ENCODE assay signal across 22 cellular contexts in the genomic region with DNA sequence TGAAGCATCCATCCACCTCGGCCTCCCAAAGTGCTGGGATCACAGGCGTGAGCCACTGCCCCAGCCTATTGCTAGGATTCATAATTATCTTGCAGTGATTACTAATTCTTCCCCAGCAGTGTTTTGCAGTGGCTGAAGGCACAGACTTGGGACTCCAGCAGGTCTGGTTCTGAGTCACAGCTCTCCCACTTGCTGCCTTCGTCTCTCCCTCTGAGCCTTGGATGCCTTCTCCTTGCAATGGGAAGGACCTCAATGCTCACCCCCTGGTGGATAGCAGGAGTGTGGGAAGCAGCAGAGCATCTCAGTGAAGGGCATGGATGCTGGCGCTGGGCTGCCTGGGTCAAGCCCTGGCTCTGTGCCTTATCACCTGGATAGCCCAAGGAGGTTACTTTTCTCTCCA. TPM values are rescaled to one million over a fixed set of nuclear protein-coding genes. Genes with fewer than 3 reads are reported as not detected.
DNase-seq lines count a peak whose midpoint lies in the region; ATAC-seq, FAIRE-seq and TF ChIP-seq lines count a peak whose summit lies in the region.
"Had no signal": no experiment of that assay in that cellular context is flagged by ENCODE, and none has a peak within 500 bp of the region (broad histone marks: within the 10 kb centered on the region; RNA-seq: fewer than 3 reads in every experiment).

No MANE protein-coding gene starts in this region.

- H2AFZ ChIP-seq in SK-N-SH (ENCODE audit: low read depth), result no peak overlapping the region

- 57% methylated on average over 4 of the region's 4 CpGs for WGBS in SK-N-SH (ENCODE audit: low lambda C conversion rate)
- WGBS in right cardiac atrium, result 68% methylated on average over 4 of the region's 4 CpGs

- DNase-seq in SK-N-SH, result no peak
- DNase-seq in RCC 7860 (ENCODE audit: low spot score), result peak; percentile 9
- peak; percentile 24 for DNase-seq in epithelial cell of esophagus (ENCODE audit: low read depth)
- no peak for DNase-seq in NCI-H510A treated with DMSO at 0.1 percent for 48 hours (lab: John Stamatoyannopoulos, UW)
- DNase-seq in central memory CD4-positive, alpha-beta T cell, result no peak
- DNase-seq in right cardiac atrium, result no peak
- no peak for DNase-seq in NCI-H510A (lab: John Stamatoyannopoulos, UW)
- DNase-seq: 8988T; activated CD4-positive, alpha-beta T cell treated with anti-CD3 and anti-CD28 coated beads for 48 hours; activated naive CD8-positive, alpha-beta T cell treated with anti-CD3 and anti-CD28 coated beads, Interleukin-2, amount 10 ng/mL, durations not matched to agents 7 days and 5 days; heart left ventricle; left colon; naive thymus-derived CD4-positive, alpha-beta T cell; NCI-H2171; NCI-H748 treated with DMSO at 0.1 percent for 48 hours; occipital lobe; SHP77 treated with DMSO at 0.1 percent for 48 hours; spleen; stimulated activated CD4-positive, alpha-beta T cell treated with anti-CD3 and anti-CD28 coated beads, Interleukin-4, amount 100 ng/mL, for 24 hours; T-helper 1 cell; thyroid gland had no signal

- no peaks in the 10 kb centered on the region for H3K9me3 ChIP-seq in SK-N-SH
- H3K9me3 ChIP-seq in right cardiac atrium (ENCODE audit: control insufficient read depth, low read length), result no peaks in the 10 kb centered on the region
- H3K9me3 ChIP-seq: thyroid gland had no signal

- H3K4me3 ChIP-seq in SK-N-SH (ENCODE audit: low read depth in 2 of 2, low read length in 1 of 2) (no peak overlapping the region), epithelial cell of esophagus (ENCODE audit: low read length) (no peak overlapping the region), right cardiac atrium (ENCODE audit: low read length) (no peak overlapping the region)
- H3K4me3 ChIP-seq: heart left ventricle, spleen, thyroid gland had no signal

- H3K27me3 ChIP-seq in SK-N-SH (ENCODE audit: insufficient read depth), result no peaks in the 10 kb centered on the region
- H3K27me3 ChIP-seq in right cardiac atrium (ENCODE audit: control insufficient read depth, insufficient read depth), result no peaks in the 10 kb centered on the region
- H3K27me3 ChIP-seq: thyroid gland had no signal

- FAIRE-seq in RCC 7860 (lab: Jason Lieb, UNC), result no peak

- ATAC-seq in SK-N-SH treated with all-trans-retinoic acid at 6 μM for 48 hours (peak; percentile 31; the same call in 1 of the 3 replicates), right cardiac atrium (no peak)
- ATAC-seq: heart left ventricle; left colon; naive thymus-derived CD4-positive, alpha-beta T cell had no signal

- TF ChIP-seq RAD21 in SK-N-SH (IDR thresholded peaks at IDR 0.05; ENCODE audit: low read length), result no peak

- H3K9ac ChIP-seq in SK-N-SH, result no peak overlapping the region

- no peaks in the 10 kb centered on the region for H3K9me2 ChIP-seq in SK-N-SH

- no peak overlapping the region for H3K4me2 ChIP-seq in SK-N-SH

- H3K4me1 ChIP-seq in SK-N-SH (ENCODE audit: control insufficient read depth in 1 of 2, insufficient read depth in 2 of 2, low read depth in 1 of 2, low read length in 1 of 2) (peaks cover 0 to 13% of the 10 kb centered on the region in 2 experiments; a peak in 1 of 4 replicates), right cardiac atrium (ENCODE audit: control insufficient read depth, insufficient read depth, low read length) (no peaks in the 10 kb centered on the region)
- H3K4me1 ChIP-seq: thyroid gland had no signal

- intact Hi-C loops in right cardiac atrium (cut with DNase I), result loop anchor here in 1 of 4 donors (10.0 kb wide), 1 partner anchor 56 kb away; no protein-coding TSS in a partner anchor

- H3K36me3 ChIP-seq in SK-N-SH (replicated peaks in 1 of 2; ENCODE audit: control insufficient read depth in 1 of 2, insufficient read depth in 2 of 2, low read length in 1 of 2), result no peaks in the 10 kb centered on the region
- H3K36me3 ChIP-seq: heart left ventricle, spleen, thyroid gland had no signal

- no peaks in the 10 kb centered on the region for H3F3A ChIP-seq in SK-N-SH (replicated peaks; ENCODE audit: insufficient read depth)

- no peaks in the 10 kb centered on the region for H3K79me2 ChIP-seq in SK-N-SH (ENCODE audit: insufficient read depth)

- no peak for TF ChIP-seq CTCF in SK-N-SH (IDR thresholded peaks at IDR 0.05)
- no peak for TF ChIP-seq CTCF in epithelial cell of esophagus (IDR thresholded peaks at IDR 0.05; ENCODE audit: insufficient read depth, low read depth, low read length, missing control alignments)

- no peaks in the 10 kb centered on the region for H4K20me1 ChIP-seq in SK-N-SH (ENCODE audit: insufficient read depth)

- H3K27ac ChIP-seq in SK-N-SH (ENCODE audit: low read depth in 2 of 2, low read length in 1 of 2), result no peak overlapping the region
- H3K27ac ChIP-seq in right cardiac atrium (ENCODE audit: low read length), result no peak overlapping the region
- H3K27ac ChIP-seq: heart left ventricle, spleen, thyroid gland had no signal

- CTCF ChIA-PET in SK-N-SH (lab: Yijun Ruan, JAX), result interaction anchor here (1.0 to 4.2 kb wide), 3 partner anchors 9 to 60 kb away, joined by 3 to 24 read pairs (median 9); no protein-coding TSS in a partner anchor

- POLR2A ChIA-PET in SK-N-SH (lab: Yijun Ruan, JAX), result no interaction called here

- TF ChIP-seq EP300 in SK-N-SH (IDR thresholded peaks at IDR 0.05; ENCODE audit: borderline replicate concordance in 1 of 2, low read depth in 1 of 2, low read length in 1 of 2), result no peak

TF ChIP-seq in SK-N-SH treated with all-trans-retinoic acid at 6 μM for 48 hours, 23 proteins besides CTCF, POLR2A, EP300 and RAD21 (continues in another document):
- TF ChIP-seq TCF4 (CRISPR knock-in tag; IDR thresholded peaks at IDR 0.05; ENCODE audit: borderline replicate concordance) (no peak), ZNF70 (CRISPR knock-in tag; IDR thresholded peaks at IDR 0.05) (no peak), CSDC2 (CRISPR knock-in tag; IDR thresholded peaks at IDR 0.05) (no peak), BACH2 (CRISPR knock-in tag; IDR thresholded peaks at IDR 0.05; ENCODE audit: borderline replicate concordance) (no peak)
- TF ChIP-seq, protein P1, sequence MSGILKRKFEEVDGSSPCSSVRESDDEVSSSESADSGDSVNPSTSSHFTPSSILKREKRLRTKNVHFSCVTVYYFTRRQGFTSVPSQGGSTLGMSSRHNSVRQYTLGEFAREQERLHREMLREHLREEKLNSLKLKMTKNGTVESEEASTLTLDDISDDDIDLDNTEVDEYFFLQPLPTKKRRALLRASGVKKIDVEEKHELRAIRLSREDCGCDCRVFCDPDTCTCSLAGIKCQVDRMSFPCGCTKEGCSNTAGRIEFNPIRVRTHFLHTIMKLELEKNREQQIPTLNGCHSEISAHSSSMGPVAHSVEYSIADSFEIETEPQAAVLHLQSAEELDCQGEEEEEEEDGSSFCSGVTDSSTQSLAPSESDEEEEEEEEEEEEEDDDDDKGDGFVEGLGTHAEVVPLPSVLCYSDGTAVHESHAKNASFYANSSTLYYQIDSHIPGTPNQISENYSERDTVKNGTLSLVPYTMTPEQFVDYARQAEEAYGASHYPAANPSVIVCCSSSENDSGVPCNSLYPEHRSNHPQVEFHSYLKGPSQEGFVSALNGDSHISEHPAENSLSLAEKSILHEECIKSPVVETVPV (CRISPR knock-in tag; IDR thresholded peaks at IDR 0.05), result no peak

TF ChIP-seq in SK-N-SH, 30 proteins besides CTCF, POLR2A, EP300 and RAD21:
- TF ChIP-seq RXRA (IDR thresholded peaks at IDR 0.05; ENCODE audit: borderline replicate concordance, low read depth) (no peak), TAF1 (IDR thresholded peaks at IDR 0.05; ENCODE audit: borderline replicate concordance, low read depth, low read length) (no peak), FOSL2 (IDR thresholded peaks at IDR 0.05; ENCODE audit: borderline replicate concordance, low read depth) (no peak), FOXM1 (IDR thresholded peaks at IDR 0.05; ENCODE audit: low read depth) (no peak), RFX5 (IDR thresholded peaks at IDR 0.05; ENCODE audit: low read length) (no peak), GATA2 (CRISPR knock-in tag; IDR thresholded peaks at IDR 0.05) (no peak), SMC3 (IDR thresholded peaks at IDR 0.05; ENCODE audit: low read depth, low read length) (no peak), JUND (IDR thresholded peaks at IDR 0.05) (no peak), RCOR1 (IDR thresholded peaks at IDR 0.05; ENCODE audit: low read length) (no peak), MXI1 (IDR thresholded peaks at IDR 0.05; ENCODE audit: low read depth, low read length) (no peak), TCF12 (IDR thresholded peaks at IDR 0.05) (no peak)

RNA-seq across cellular contexts. Expression of a gene that starts 37.6 kb away (rescaled TPM):
- polyA plus RNA-seq in SK-N-SH (2012; rRNA removed) (49.1 and 62.7 TPM in 2 replicates), right cardiac atrium (22.8 TPM)
- 18.1 and 37.6 TPM in 2 replicates for polyA plus RNA-seq in SK-N-SH (2012; cell fraction: cytosol; rRNA removed)
- 93.4 and 94.6 TPM in 2 replicates for polyA plus RNA-seq in SK-N-SH (2012; cell fraction: nucleus; rRNA removed)
- 10 to 100 TPM; 19.7 to 23.0 (median 20.4) TPM for total RNA-seq in right cardiac atrium

Comparison
In these comparisons a context has a peak if more than half of its experiments do, and no peak if none do; other contexts are left out.
1. DNase-seq: peak in RCC 7860 (single experiment) and epithelial cell of esophagus (single experiment); none in SK-N-SH (single experiment), NCI-H510A treated with DMSO at 0.1 percent for 48 hours (single experiment), central memory CD4-positive, alpha-beta T cell (single experiment), right cardiac atrium (0 of 3) and NCI-H510A (single experiment).